In genomic region chr11:118290923-118291322, GRCh38 we compare ENCODE assay signal across 8 cellular contexts. TPM values are rescaled to one million over a fixed set of nuclear protein-coding genes. Genes with fewer than 3 reads are reported as not detected.
DNase-seq lines count a peak whose midpoint lies in the region; ATAC-seq and TF ChIP-seq lines count a peak whose summit lies in the region.

No MANE protein-coding gene starts in this region.

- H3K27ac Mint-ChIP-seq in chondrocyte (ENCODE audit: unreplicated experiment), result no peak overlapping the region

- no peak overlapping the region for H3K4me3 ChIP-seq in A673 (ENCODE audit: low read depth, low read length, poor library complexity, severe bottlenecking)
- H3K4me3 ChIP-seq in GM12875 (ENCODE audit: low read depth, low read length), result no peak overlapping the region
- H3K4me3 ChIP-seq in Panc1 (ENCODE audit: low read depth in 2 of 2, low read length in 2 of 2), result no peak overlapping the region

- no peak for DNase-seq in A673 (ENCODE audit: low spot score)
- DNase-seq in Panc1 (ENCODE audit: low read depth, low spot score), result no peak
- DNase-seq in chondrocyte (ENCODE audit: low spot score), result no peak
- peak; percentile 7 for DNase-seq in midbrain (lab: John Stamatoyannopoulos, UW)

- intact Hi-C loops in A673 (cut with micrococcal nuclease; ENCODE audit: unreplicated experiment), result loop anchor here (10.0 kb wide), 1 partner anchor 194 kb away; no protein-coding TSS in a partner anchor
- intact Hi-C loops in Panc1 (cut with micrococcal nuclease; ENCODE audit: unreplicated experiment), result loop anchor here (2.0 to 5.0 kb wide), 2 partner anchors 92 to 139 kb away; partner anchors contain the start of gene SCN4B

- in situ Hi-C loops in Panc1 (cut with HindIII; ENCODE audit: low pct_unique_long_range_greater_than_20kb, low sequenced_read_pairs), result no loop called here

- peaks cover 5% of the 10 kb centered on the region for H3K9me3 Mint-ChIP-seq in chondrocyte (ENCODE audit: low read depth)

- CTCF ChIA-PET in A673 (lab: Charles Lee) (interaction anchor here (0.6 kb wide), 1 partner anchor 225 kb away, joined by 5 read pairs; no protein-coding TSS in a partner anchor), Panc1 (lab: Charles Lee) (interaction anchor here (0.9 to 1.0 kb wide), 2 partner anchors 60 to 146 kb away, joined by 5 to 6 read pairs; no protein-coding TSS in a partner anchor)

- H3K36me3 ChIP-seq in A673 (ENCODE audit: insufficient read depth, low read length, poor library complexity, severe bottlenecking) (no peaks in the 10 kb centered on the region), Panc1 (ENCODE audit: control insufficient read depth, insufficient read depth, low read length) (no peaks in the 10 kb centered on the region)

- H3K27me3 ChIP-seq in A673 (replicated peaks; ENCODE audit: insufficient read depth, low read depth, low read length, poor library complexity), result peaks cover 22% of the 10 kb centered on the region
- H3K27me3 ChIP-seq in Panc1 (ENCODE audit: control insufficient read depth, insufficient read depth, low read length), result peaks cover 14% of the 10 kb centered on the region

- POLR2A ChIA-PET in A673 (lab: Charles Lee; ENCODE audit: low non-redundant PET), result no interaction called here
- POLR2A ChIA-PET in Panc1 (lab: Charles Lee), result interaction anchor here (0.7 kb wide), 1 partner anchor 151 kb away, joined by 3 read pairs; no protein-coding TSS in a partner anchor

- ATAC-seq in Panc1, result peak; percentile 83
- ATAC-seq in HG02981 (IDR thresholded peaks at IDR 0.05; ENCODE audit: unreplicated experiment), result no peak
- no peak for ATAC-seq in HG02884 (IDR thresholded peaks at IDR 0.05; ENCODE audit: unreplicated experiment)
- no peak for ATAC-seq in GM21529 (IDR thresholded peaks at IDR 0.05; ENCODE audit: unreplicated experiment)

- H3K27me3 Mint-ChIP-seq in chondrocyte (ENCODE audit: low read depth), result peaks cover 47% of the 10 kb centered on the region

- BruUV-seq in A673 (replicated peaks; lab: Mats Ljungman, UMichigan) (no TSS peak), Panc1 (replicated peaks; lab: Mats Ljungman, UMichigan) (no TSS peak)

- no peaks in the 10 kb centered on the region for H3K36me3 Mint-ChIP-seq in chondrocyte (ENCODE audit: low read depth)

- no peak overlapping the region for H3K4me3 Mint-ChIP-seq in chondrocyte (ENCODE audit: unreplicated experiment)

- H3K4me1 ChIP-seq in A673 (ENCODE audit: insufficient read depth, low read length, poor library complexity, severe bottlenecking) (no peaks in the 10 kb centered on the region), Panc1 (ENCODE audit: control insufficient read depth, insufficient read depth, low read length) (no peaks in the 10 kb centered on the region; the same call in 1 of the 2 replicates)

- no peaks in the 10 kb centered on the region for H3K9me3 ChIP-seq in A673 (ENCODE audit: low read depth, low read length, poor library complexity, severe bottlenecking)
- no peaks in the 10 kb centered on the region for H3K9me3 ChIP-seq in Panc1 (ENCODE audit: control insufficient read depth, insufficient read depth, low read depth, low read length)

- no peaks in the 10 kb centered on the region for H3K4me1 Mint-ChIP-seq in chondrocyte (ENCODE audit: low read depth)

- TF ChIP-seq CTCF in A673 (conservative IDR thresholded peaks at IDR 0.05; ENCODE audit: low read depth, low read length) (peak; percentile 34; the same call in 1 of the 2 replicates), GM12875 (IDR thresholded peaks at IDR 0.05; ENCODE audit: borderline replicate concordance, insufficient read depth, low read depth, low read length) (0 out of 2 replicates have a peak, but pooled peaks have one; percentile 35), Panc1 (IDR thresholded peaks at IDR 0.05) (peak; percentile 72), chondrocyte (IDR thresholded peaks at IDR 0.05) (peak; percentile 50)

- H3K27ac ChIP-seq in A673 (ENCODE audit: low read depth, low read length, poor library complexity, severe bottlenecking) (no peak overlapping the region), Panc1 (ENCODE audit: low read length) (no peak overlapping the region)

RNA-seq across cellular contexts. Expression of gene CD3E, which starts 13.6 kb away (rescaled TPM):
- total RNA-seq in A673 (2021), result not detected in 2 replicates
- total RNA-seq in Panc1 (2021; ENCODE audit: unreplicated experiment), result 0.51 TPM
- polyA plus RNA-seq in Panc1 (2012; ENCODE audit: insufficient read length), result not detected
- not detected in 3 replicates for total RNA-seq in chondrocyte

RNA-seq across cellular contexts. Expression of gene MPZL2, which starts 26.8 kb away (rescaled TPM):
- total RNA-seq in A673 (2021), result not detected in 2 replicates
- total RNA-seq in Panc1 (2021; ENCODE audit: unreplicated experiment), result 1.8 TPM
- polyA plus RNA-seq in Panc1 (2012; ENCODE audit: insufficient read length), result 0.55 TPM
- total RNA-seq in chondrocyte, result not detected in 3 replicates

RNA-seq across cellular contexts. Expression of gene MPZL3, which starts 38.8 kb away (rescaled TPM):
- total RNA-seq in A673 (2021) (0.33 and 0.52 TPM in 2 replicates), Panc1 (2021; ENCODE audit: unreplicated experiment) (1.0 TPM), chondrocyte (1.1 to 1.7 TPM (median 1.6 TPM) in 3 replicates)
- 0.38 TPM for polyA plus RNA-seq in Panc1 (2012; ENCODE audit: insufficient read length)

RNA-seq across cellular contexts. Expression of gene CD3D, which starts 51.6 kb away (rescaled TPM):
- total RNA-seq in A673 (2021) (not detected in 2 replicates), Panc1 (2021; ENCODE audit: unreplicated experiment) (0.39 TPM), chondrocyte (not detected in 3 replicates)
- not detected for polyA plus RNA-seq in Panc1 (2012; ENCODE audit: insufficient read length)

RNA-seq across cellular contexts. Expression of gene CD3G, which starts 53.2 kb away (rescaled TPM):
- total RNA-seq in A673 (2021) (not detected in 2 replicates), Panc1 (2021; ENCODE audit: unreplicated experiment) (0.15 TPM), chondrocyte (not detected in 3 replicates)
- not detected for polyA plus RNA-seq in Panc1 (2012; ENCODE audit: insufficient read length)
